In the genomic region with DNA sequence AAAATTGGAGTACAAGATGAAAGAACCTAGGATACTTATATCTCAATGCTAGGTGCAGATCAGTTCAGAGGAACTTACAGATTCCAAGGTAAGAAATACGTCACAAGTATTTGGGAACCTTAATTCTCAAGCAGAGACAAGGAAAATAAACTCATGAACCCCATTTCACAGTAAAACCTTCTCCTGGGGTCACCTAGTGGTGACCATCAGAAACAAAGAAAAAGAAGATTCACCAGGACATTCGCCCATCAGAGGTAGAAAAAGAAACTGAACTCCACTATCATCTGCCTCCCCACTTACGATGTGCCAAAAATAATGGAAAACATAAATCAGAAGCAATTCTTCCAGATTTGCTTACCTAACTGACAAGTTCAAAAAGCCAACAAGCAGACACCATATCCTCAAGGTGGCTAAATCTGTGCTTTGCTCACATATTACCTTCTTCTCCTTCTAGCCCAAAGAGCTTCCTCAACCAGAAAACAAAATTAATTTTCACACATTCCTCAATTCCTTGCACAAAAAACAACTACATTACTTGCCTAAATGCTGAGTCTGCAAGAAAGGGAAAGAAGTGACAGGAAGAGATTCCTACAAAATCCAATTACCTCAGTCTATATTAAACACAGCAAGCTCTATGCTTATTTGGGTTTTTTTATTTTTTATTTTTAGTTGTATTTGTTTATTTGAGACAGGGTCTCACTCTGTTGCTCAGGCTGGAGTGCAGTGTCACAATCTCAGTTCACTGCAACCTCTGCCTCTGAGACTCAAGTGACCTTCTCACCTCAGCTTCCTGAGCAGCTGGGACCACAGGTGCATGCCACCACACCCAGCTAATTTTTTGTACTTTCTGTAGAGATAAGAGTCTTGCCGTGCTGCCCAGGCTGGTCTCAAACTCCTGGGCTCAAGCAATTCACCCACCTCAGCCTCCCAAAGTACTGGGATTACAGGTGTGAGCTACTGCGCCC, we compare ENCODE assay signal across 1 cellular context.
TF ChIP-seq lines count a peak whose summit lies in the region.

No MANE protein-coding gene starts in this region.

TF ChIP-seq in K562, 482 proteins besides CTCF, POLR2A, EP300 and RAD21:
- TF ChIP-seq JUNB (CRISPR knock-in tag; conservative IDR thresholded peaks at IDR 0.05) (no peak), SP2 (IDR thresholded peaks at IDR 0.05; ENCODE audit: extremely low read depth, low read depth, low read length, poor library complexity, severe bottlenecking) (no peak), ATF1 (CRISPR knock-in tag; IDR thresholded peaks at IDR 0.05) (no peak), ATF1 (tag; IDR thresholded peaks at IDR 0.05) (no peak), CBFA2T2 (conservative IDR thresholded peaks at IDR 0.05) (no peak), ZNF589 (CRISPR knock-in tag; IDR thresholded peaks at IDR 0.05; ENCODE audit: low read depth) (no peak), WHSC1 (IDR thresholded peaks at IDR 0.05; ENCODE audit: low read length) (no peak), C11orf30 (IDR thresholded peaks at IDR 0.05; ENCODE audit: low read depth) (peak; percentile 90), DIDO1 (tag; IDR thresholded peaks at IDR 0.05; ENCODE audit: low read depth) (no peak), ZNF644 (tag; IDR thresholded peaks at IDR 0.05; ENCODE audit: low read depth) (no peak), SMAD3 (CRISPR knock-in tag; conservative IDR thresholded peaks at IDR 0.05) (no peak), KDM1A (IDR thresholded peaks at IDR 0.05) (peak; percentile 65 to 70), SRF (CRISPR knock-in tag; IDR thresholded peaks at IDR 0.05) (no peak), ZNF316 (IDR thresholded peaks at IDR 0.05) (peak; percentile 93), POLR2H (tag; IDR thresholded peaks at IDR 0.05; ENCODE audit: low read depth) (no peak), MAFG (tag; conservative IDR thresholded peaks at IDR 0.05) (peak; percentile 84), RBM15 (IDR thresholded peaks at IDR 0.05; ENCODE audit: insufficient read depth, low read length) (no peak), SMARCC2 (IDR thresholded peaks at IDR 0.05; ENCODE audit: low read depth) (no peak), ZNF507 (tag; conservative IDR thresholded peaks at IDR 0.05) (no peak), MAFK (IDR thresholded peaks at IDR 0.05; ENCODE audit: low read length) (peak; percentile 84), SIN3A (IDR thresholded peaks at IDR 0.05; ENCODE audit: borderline replicate concordance in 2 of 2, control insufficient read depth in 1 of 2, low read depth in 2 of 2, low read length in 2 of 2) (no peak), ZNF143 (CRISPR knock-in tag; IDR thresholded peaks at IDR 0.05) (no peak), MAFF (IDR thresholded peaks at IDR 0.05; ENCODE audit: low read length) (peak; percentile 87), U2AF1 (optimal IDR thresholded peaks at IDR 0.05; ENCODE audit: low read depth, low read length) (no peak), SMC3 (conservative IDR thresholded peaks at IDR 0.05; ENCODE audit: insufficient read depth, low read depth, low read length) (0 out of 2 replicates have a peak, but pooled peaks have one; percentile 2), MEIS2 (IDR thresholded peaks at IDR 0.05; ENCODE audit: partially characterized antibody) (peak; percentile 21), PCBP1 (IDR thresholded peaks at IDR 0.05; ENCODE audit: low read depth, low read length, poor library complexity, severe bottlenecking) (no peak), L3MBTL2 (IDR thresholded peaks at IDR 0.05) (no peak), SOX6 (IDR thresholded peaks at IDR 0.05) (no peak), ARID2 (IDR thresholded peaks at IDR 0.05) (no peak)
- TF ChIP-seq, protein P1, sequence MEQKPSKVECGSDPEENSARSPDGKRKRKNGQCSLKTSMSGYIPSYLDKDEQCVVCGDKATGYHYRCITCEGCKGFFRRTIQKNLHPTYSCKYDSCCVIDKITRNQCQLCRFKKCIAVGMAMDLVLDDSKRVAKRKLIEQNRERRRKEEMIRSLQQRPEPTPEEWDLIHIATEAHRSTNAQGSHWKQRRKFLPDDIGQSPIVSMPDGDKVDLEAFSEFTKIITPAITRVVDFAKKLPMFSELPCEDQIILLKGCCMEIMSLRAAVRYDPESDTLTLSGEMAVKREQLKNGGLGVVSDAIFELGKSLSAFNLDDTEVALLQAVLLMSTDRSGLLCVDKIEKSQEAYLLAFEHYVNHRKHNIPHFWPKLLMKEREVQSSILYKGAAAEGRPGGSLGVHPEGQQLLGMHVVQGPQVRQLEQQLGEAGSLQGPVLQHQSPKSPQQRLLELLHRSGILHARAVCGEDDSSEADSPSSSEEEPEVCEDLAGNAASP (IDR thresholded peaks at IDR 0.05) = no peak
- TF ChIP-seq, protein P2, sequence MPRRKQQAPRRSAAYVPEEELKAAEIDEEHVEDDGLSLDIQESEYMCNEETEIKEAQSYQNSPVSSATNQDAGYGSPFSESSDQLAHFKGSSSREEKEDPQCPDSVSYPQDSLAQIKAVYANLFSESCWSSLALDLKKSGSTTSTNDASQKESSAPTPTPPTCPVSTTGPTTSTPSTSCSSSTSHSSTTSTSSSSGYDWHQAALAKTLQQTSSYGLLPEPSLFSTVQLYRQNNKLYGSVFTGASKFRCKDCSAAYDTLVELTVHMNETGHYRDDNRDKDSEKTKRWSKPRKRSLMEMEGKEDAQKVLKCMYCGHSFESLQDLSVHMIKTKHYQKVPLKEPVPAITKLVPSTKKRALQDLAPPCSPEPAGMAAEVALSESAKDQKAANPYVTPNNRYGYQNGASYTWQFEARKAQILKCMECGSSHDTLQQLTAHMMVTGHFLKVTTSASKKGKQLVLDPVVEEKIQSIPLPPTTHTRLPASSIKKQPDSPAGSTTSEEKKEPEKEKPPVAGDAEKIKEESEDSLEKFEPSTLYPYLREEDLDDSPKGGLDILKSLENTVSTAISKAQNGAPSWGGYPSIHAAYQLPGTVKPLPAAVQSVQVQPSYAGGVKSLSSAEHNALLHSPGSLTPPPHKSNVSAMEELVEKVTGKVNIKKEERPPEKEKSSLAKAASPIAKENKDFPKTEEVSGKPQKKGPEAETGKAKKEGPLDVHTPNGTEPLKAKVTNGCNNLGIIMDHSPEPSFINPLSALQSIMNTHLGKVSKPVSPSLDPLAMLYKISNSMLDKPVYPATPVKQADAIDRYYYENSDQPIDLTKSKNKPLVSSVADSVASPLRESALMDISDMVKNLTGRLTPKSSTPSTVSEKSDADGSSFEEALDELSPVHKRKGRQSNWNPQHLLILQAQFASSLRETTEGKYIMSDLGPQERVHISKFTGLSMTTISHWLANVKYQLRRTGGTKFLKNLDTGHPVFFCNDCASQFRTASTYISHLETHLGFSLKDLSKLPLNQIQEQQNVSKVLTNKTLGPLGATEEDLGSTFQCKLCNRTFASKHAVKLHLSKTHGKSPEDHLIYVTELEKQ (CRISPR knock-in tag; IDR thresholded peaks at IDR 0.05) = no peak
- TF ChIP-seq, protein P3, sequence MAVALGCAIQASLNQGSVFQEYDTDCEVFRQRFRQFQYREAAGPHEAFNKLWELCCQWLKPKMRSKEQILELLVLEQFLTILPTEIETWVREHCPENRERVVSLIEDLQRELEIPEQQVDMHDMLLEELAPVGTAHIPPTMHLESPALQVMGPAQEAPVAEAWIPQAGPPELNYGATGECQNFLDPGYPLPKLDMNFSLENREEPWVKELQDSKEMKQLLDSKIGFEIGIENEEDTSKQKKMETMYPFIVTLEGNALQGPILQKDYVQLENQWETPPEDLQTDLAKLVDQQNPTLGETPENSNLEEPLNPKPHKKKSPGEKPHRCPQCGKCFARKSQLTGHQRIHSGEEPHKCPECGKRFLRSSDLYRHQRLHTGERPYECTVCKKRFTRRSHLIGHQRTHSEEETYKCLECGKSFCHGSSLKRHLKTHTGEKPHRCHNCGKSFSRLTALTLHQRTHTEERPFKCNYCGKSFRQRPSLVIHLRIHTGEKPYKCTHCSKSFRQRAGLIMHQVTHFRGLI (CRISPR knock-in tag; IDR thresholded peaks at IDR 0.05) = no peak
